ENCODE assay signal across 8 cellular contexts in genomic region chr2:234378958-234379357, GRCh38.
DNase-seq lines count a peak whose midpoint lies in the region; ATAC-seq and TF ChIP-seq lines count a peak whose summit lies in the region.
"Not testable (repeated sequence)": the region's sequence is repeated elsewhere in the genome, so short reads cannot be mapped to it uniquely, and the experiment has no call there.

No MANE protein-coding gene starts in this region.

- H4K20me1 ChIP-seq in GM23338 (replicated peaks; ENCODE audit: insufficient read depth); osteoblast (ENCODE audit: insufficient read depth, low read length): not testable (repeated sequence)

- not testable (repeated sequence) for H2BK5ac ChIP-seq in mesenchymal stem cell (ENCODE audit: low read depth, low read length, poor library complexity, severe bottlenecking)

- not testable (repeated sequence) for H3K27ac ChIP-seq in GM23338 (ENCODE audit: low read depth)
- H3K27ac ChIP-seq in Panc1 (ENCODE audit: low read length) (peak overlapping the region; percentile 51; the same call in 1 of the 2 replicates), ectodermal cell (ENCODE audit: insufficient read depth, low read depth, low read length, poor library complexity, severe bottlenecking) (peak overlapping the region; percentile 94), mesenchymal stem cell (ENCODE audit: low read length, poor library complexity, severe bottlenecking) (peak overlapping the region; percentile 89), osteoblast (ENCODE audit: low read depth, low read length) (peak overlapping the region; percentile 90)

- H3K4me3 ChIP-seq in GM23338; Panc1 (ENCODE audit: low read depth in 2 of 2, low read length in 2 of 2); ectodermal cell (ENCODE audit: insufficient read depth, low read depth, low read length); mesenchymal stem cell (ENCODE audit: insufficient read depth in 1 of 2, low read depth in 1 of 2, low read length in 2 of 2); osteoblast (ENCODE audit: insufficient read depth, low read length): not testable (repeated sequence)

- H4K8ac ChIP-seq in mesenchymal stem cell (ENCODE audit: low read length) = not testable (repeated sequence)

- H3K14ac ChIP-seq in mesenchymal stem cell (ENCODE audit: low read length in 2 of 2) = not testable (repeated sequence)

- H4K91ac ChIP-seq in mesenchymal stem cell (ENCODE audit: low read length) = not testable (repeated sequence)

- H3K4me2 ChIP-seq in GM23338; mesenchymal stem cell (ENCODE audit: low read length, poor library complexity, severe bottlenecking); osteoblast (ENCODE audit: insufficient read depth, low read length): not testable (repeated sequence)

- H2BK120ac ChIP-seq in mesenchymal stem cell (ENCODE audit: low read depth, low read length) = not testable (repeated sequence)

- not testable (repeated sequence) for H3K9me3 Mint-ChIP-seq in GM23338; activated CD8-positive, alpha-beta T cell treated with anti-CD3 and anti-CD28 coated beads, Interleukin-2, amount 10 ng/mL, durations not matched to agents 7 days and 5 days (ENCODE audit: insufficient read depth); stimulated activated effector memory CD8-positive, alpha-beta T cell treated with anti-CD3 and anti-CD28 coated beads, Interleukin-12 subunit alpha, Interleukin-12 subunit beta, amount 100 ng/mL, for 72 hours
- peaks cover 24% of the 10 kb centered on the region for H3K9me3 Mint-ChIP-seq in nephron progenitor cell

- BruUV-seq in Panc1 (replicated peaks; lab: Mats Ljungman, UMichigan) = not testable (repeated sequence)

- H3K4me1 ChIP-seq in GM23338 (ENCODE audit: insufficient read depth); Panc1 (ENCODE audit: control insufficient read depth, insufficient read depth, low read length); mesenchymal stem cell (ENCODE audit: control insufficient read depth, insufficient read depth, low read depth, low read length): not testable (repeated sequence)
- H3K4me1 ChIP-seq in ectodermal cell (ENCODE audit: control insufficient read depth, insufficient read depth, low read length) (peaks cover 23% of the 10 kb centered on the region), osteoblast (ENCODE audit: insufficient read depth, low read length) (peaks cover 17% of the 10 kb centered on the region)

- DNase-seq in GM23338 (ENCODE audit: low spot score); Panc1 (ENCODE audit: low read depth, low spot score); activated CD8-positive, alpha-beta T cell treated with anti-CD3 and anti-CD28 coated beads, Interleukin-2, amount 10 ng/mL, durations not matched to agents 7 days and 5 days; mesenchymal stem cell; nephron progenitor cell; osteoblast (ENCODE audit: insufficient read length, low spot score, missing footprints); stimulated activated effector memory CD8-positive, alpha-beta T cell treated with anti-CD3 and anti-CD28 coated beads, Interleukin-12 subunit alpha, Interleukin-12 subunit beta, amount 100 ng/mL, for 72 hours (ENCODE audit: low spot score in 2 of 2): not testable (repeated sequence)

- POLR2A ChIA-PET in Panc1 (lab: Charles Lee); activated CD8-positive, alpha-beta T cell treated with anti-CD3 and anti-CD28 coated beads, Interleukin-2, amount 10 ng/mL, durations not matched to agents 7 days and 5 days (lab: Charles Lee): not testable (repeated sequence)

- H3K27me3 Mint-ChIP-seq in GM23338 (ENCODE audit: insufficient read depth, low read depth, poor library complexity); activated CD8-positive, alpha-beta T cell treated with anti-CD3 and anti-CD28 coated beads, Interleukin-2, amount 10 ng/mL, durations not matched to agents 7 days and 5 days (ENCODE audit: low read depth); nephron progenitor cell (ENCODE audit: low read depth, poor library complexity): not testable (repeated sequence)

- CTCF ChIA-PET in Panc1 (lab: Charles Lee) = not testable (repeated sequence)
- CTCF ChIA-PET in activated CD8-positive, alpha-beta T cell treated with anti-CD3 and anti-CD28 coated beads, Interleukin-2, amount 10 ng/mL, durations not matched to agents 7 days and 5 days (lab: Charles Lee) = interaction anchor here (1.3 kb wide), 1 partner anchor 12 kb away, joined by 3 read pairs; no protein-coding TSS in a partner anchor

- not testable (repeated sequence) for H3K36me3 ChIP-seq in GM23338 (ENCODE audit: insufficient read depth); Panc1 (ENCODE audit: control insufficient read depth, insufficient read depth, low read length); ectodermal cell (ENCODE audit: control insufficient read depth, insufficient read depth, low read length); mesenchymal stem cell (ENCODE audit: control insufficient read depth in 1 of 2, insufficient read depth in 2 of 2, low read depth in 1 of 2, low read length in 2 of 2); osteoblast (ENCODE audit: insufficient read depth, low read length)

- not testable (repeated sequence) for H3K4ac ChIP-seq in mesenchymal stem cell (ENCODE audit: low read depth in 1 of 2, low read length in 2 of 2)

- H3K9me3 ChIP-seq in Panc1 (ENCODE audit: control insufficient read depth, insufficient read depth, low read depth, low read length); ectodermal cell (ENCODE audit: control insufficient read depth, low read length); mesenchymal stem cell (ENCODE audit: control insufficient read depth, low read length); osteoblast (ENCODE audit: low read depth, low read length): not testable (repeated sequence)

- not testable (repeated sequence) for TF ChIP-seq CTCF in GM23338 (conservative IDR thresholded peaks at IDR 0.05; ENCODE audit: low read depth in 2 of 2); Panc1 (IDR thresholded peaks at IDR 0.05); nephron progenitor cell (IDR thresholded peaks at IDR 0.05); osteoblast (IDR thresholded peaks at IDR 0.05; ENCODE audit: extremely low read depth, low read depth, low read length)

- intact Hi-C loops in Panc1 (cut with micrococcal nuclease; ENCODE audit: unreplicated experiment) = not testable (repeated sequence)

- not testable (repeated sequence) for H3K23ac ChIP-seq in mesenchymal stem cell (ENCODE audit: low read length in 2 of 2)

- WGBS in ectodermal cell, 2 experiments = 100% methylated on average over 1 of the region's 2 CpGs; no CpG with 5 or more reads in 1 of the 2 experiments
- 100% methylated on average over 1 of the region's 2 CpGs for WGBS in mesenchymal stem cell

- not testable (repeated sequence) for H3K79me1 ChIP-seq in mesenchymal stem cell (replicated peaks; ENCODE audit: low read length, poor library complexity, severe bottlenecking)

- not testable (repeated sequence) for H3K36me3 Mint-ChIP-seq in GM23338 (ENCODE audit: low read depth); activated CD8-positive, alpha-beta T cell treated with anti-CD3 and anti-CD28 coated beads, Interleukin-2, amount 10 ng/mL, durations not matched to agents 7 days and 5 days (ENCODE audit: low read depth); nephron progenitor cell (ENCODE audit: low read depth); stimulated activated effector memory CD8-positive, alpha-beta T cell treated with anti-CD3 and anti-CD28 coated beads, Interleukin-12 subunit alpha, Interleukin-12 subunit beta, amount 100 ng/mL, for 72 hours

- H2BK12ac ChIP-seq in mesenchymal stem cell (ENCODE audit: low read length in 2 of 2) = not testable (repeated sequence)

- not testable (repeated sequence) for H3K4me1 Mint-ChIP-seq in GM23338; activated CD8-positive, alpha-beta T cell treated with anti-CD3 and anti-CD28 coated beads, Interleukin-2, amount 10 ng/mL, durations not matched to agents 7 days and 5 days (ENCODE audit: low read depth)
- peaks cover 47% of the 10 kb centered on the region for H3K4me1 Mint-ChIP-seq in nephron progenitor cell
- peaks cover 14% of the 10 kb centered on the region for H3K4me1 Mint-ChIP-seq in stimulated activated effector memory CD8-positive, alpha-beta T cell treated with anti-CD3 and anti-CD28 coated beads, Interleukin-12 subunit alpha, Interleukin-12 subunit beta, amount 100 ng/mL, for 72 hours

- not testable (repeated sequence) for H3K79me2 ChIP-seq in GM23338 (replicated peaks; ENCODE audit: insufficient read depth); osteoblast (ENCODE audit: insufficient read depth, low read length)

- not testable (repeated sequence) for H3K9ac ChIP-seq in mesenchymal stem cell (ENCODE audit: low read length)

- H3K18ac ChIP-seq in mesenchymal stem cell (ENCODE audit: low read depth in 1 of 2, low read length in 2 of 2) = not testable (repeated sequence)

- H3K27me3 ChIP-seq in GM23338 (ENCODE audit: insufficient read depth); Panc1 (ENCODE audit: control insufficient read depth, insufficient read depth, low read length); ectodermal cell (ENCODE audit: control insufficient read depth, insufficient read depth, low read length, poor library complexity, severe bottlenecking); mesenchymal stem cell (ENCODE audit: control insufficient read depth in 1 of 2, insufficient read depth in 1 of 2, low read length in 2 of 2); osteoblast (ENCODE audit: insufficient read depth, low read length): not testable (repeated sequence)

- in situ Hi-C loops in Panc1 (cut with HindIII; ENCODE audit: low pct_unique_long_range_greater_than_20kb, low sequenced_read_pairs) = not testable (repeated sequence)

- H2BK15ac ChIP-seq in mesenchymal stem cell (ENCODE audit: low read depth, poor library complexity, severe bottlenecking) = not testable (repeated sequence)

- not testable (repeated sequence) for H2AFZ ChIP-seq in GM23338; mesenchymal stem cell (ENCODE audit: low read depth, low read length); osteoblast (ENCODE audit: low read length)

- not testable (repeated sequence) for H2AK5ac ChIP-seq in mesenchymal stem cell (ENCODE audit: low read length, severe bottlenecking)

- not testable (repeated sequence) for ATAC-seq in GM23338; Panc1; activated CD8-positive, alpha-beta T cell treated with anti-CD3 and anti-CD28 coated beads, Interleukin-2, amount 10 ng/mL, durations not matched to agents 7 days and 5 days; stimulated activated effector memory CD8-positive, alpha-beta T cell treated with anti-CD3 and anti-CD28 coated beads, Interleukin-12 subunit alpha, Interleukin-12 subunit beta, amount 100 ng/mL, for 72 hours

- H3K9me2 ChIP-seq in GM23338 (ENCODE audit: insufficient read depth) = not testable (repeated sequence)

- not testable (repeated sequence) for H3K4me3 Mint-ChIP-seq in GM23338; activated CD8-positive, alpha-beta T cell treated with anti-CD3 and anti-CD28 coated beads, Interleukin-2, amount 10 ng/mL, durations not matched to agents 7 days and 5 days; nephron progenitor cell; stimulated activated effector memory CD8-positive, alpha-beta T cell treated with anti-CD3 and anti-CD28 coated beads, Interleukin-12 subunit alpha, Interleukin-12 subunit beta, amount 100 ng/mL, for 72 hours

- not testable (repeated sequence) for H3F3A ChIP-seq in GM23338 (replicated peaks; ENCODE audit: low read depth)

- H3K27ac Mint-ChIP-seq in GM23338 = peak overlapping the region; percentile 84
- H3K27ac Mint-ChIP-seq in activated CD8-positive, alpha-beta T cell treated with anti-CD3 and anti-CD28 coated beads, Interleukin-2, amount 10 ng/mL, durations not matched to agents 7 days and 5 days = peak overlapping the region; percentile 39
- H3K27ac Mint-ChIP-seq in nephron progenitor cell = peak overlapping the region; percentile 87
- peak overlapping the region; percentile 29 for H3K27ac Mint-ChIP-seq in stimulated activated effector memory CD8-positive, alpha-beta T cell treated with anti-CD3 and anti-CD28 coated beads, Interleukin-12 subunit alpha, Interleukin-12 subunit beta, amount 100 ng/mL, for 72 hours

Comparison
In these comparisons a context has a peak if more than half of its experiments do, and no peak if none do; other contexts are left out.
1. H3K27ac Mint-ChIP-seq: peak in every context shown above with its lines; median percentile 87 in nephron progenitor cell; 84 in GM23338; 39 in activated CD8-positive, alpha-beta T cell treated with anti-CD3 and anti-CD28 coated beads, Interleukin-2, amount 10 ng/mL, durations not matched to agents 7 days and 5 days; 29 in stimulated activated effector memory CD8-positive, alpha-beta T cell treated with anti-CD3 and anti-CD28 coated beads, Interleukin-12 subunit alpha, Interleukin-12 subunit beta, amount 100 ng/mL, for 72 hours.